1 cellular context compared by ENCODE assay signal in the genomic region with DNA sequence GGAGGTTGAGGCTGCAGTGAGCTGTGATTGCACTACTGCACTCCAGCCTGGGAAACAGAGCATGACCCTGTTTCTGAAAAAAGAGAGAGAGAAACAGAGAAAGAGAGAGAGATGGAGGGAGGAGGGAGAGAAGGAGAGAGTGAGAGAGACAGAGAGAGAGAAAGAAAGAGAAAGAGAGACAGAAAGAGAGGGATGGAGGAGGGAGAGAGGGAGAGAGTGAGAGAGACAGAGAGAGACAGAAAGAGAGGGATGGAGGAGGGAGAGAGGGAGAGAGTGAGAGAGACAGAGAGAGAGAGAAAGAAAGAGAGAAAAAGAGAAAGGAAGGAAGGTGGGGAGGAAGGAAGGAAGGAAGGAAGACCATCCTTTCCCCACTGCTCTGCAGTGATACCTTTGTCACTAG.
TF ChIP-seq lines count a peak whose summit lies in the region.

No MANE protein-coding gene starts in this region.

TF ChIP-seq in HepG2, 621 proteins besides CTCF, POLR2A, EP300 and RAD21 (continued from another document):
- TF ChIP-seq, protein P1, sequence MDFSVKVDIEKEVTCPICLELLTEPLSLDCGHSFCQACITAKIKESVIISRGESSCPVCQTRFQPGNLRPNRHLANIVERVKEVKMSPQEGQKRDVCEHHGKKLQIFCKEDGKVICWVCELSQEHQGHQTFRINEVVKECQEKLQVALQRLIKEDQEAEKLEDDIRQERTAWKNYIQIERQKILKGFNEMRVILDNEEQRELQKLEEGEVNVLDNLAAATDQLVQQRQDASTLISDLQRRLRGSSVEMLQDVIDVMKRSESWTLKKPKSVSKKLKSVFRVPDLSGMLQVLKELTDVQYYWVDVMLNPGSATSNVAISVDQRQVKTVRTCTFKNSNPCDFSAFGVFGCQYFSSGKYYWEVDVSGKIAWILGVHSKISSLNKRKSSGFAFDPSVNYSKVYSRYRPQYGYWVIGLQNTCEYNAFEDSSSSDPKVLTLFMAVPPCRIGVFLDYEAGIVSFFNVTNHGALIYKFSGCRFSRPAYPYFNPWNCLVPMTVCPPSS (IDR thresholded peaks at IDR 0.05), result peak; percentile 78; the same call in 1 of the 2 replicates
- TF ChIP-seq RBM39 (IDR thresholded peaks at IDR 0.05; ENCODE audit: low read depth, low read length, poor library complexity, severe bottlenecking), result no peak
